ENCODE assay signal across 19 cellular contexts in genomic region chr7:94344826-94345225, GRCh38. TPM values are rescaled to one million over a fixed set of nuclear protein-coding genes. Genes with fewer than 3 reads are reported as not detected.
DNase-seq lines count a peak whose midpoint lies in the region; ATAC-seq, FAIRE-seq and TF ChIP-seq lines count a peak whose summit lies in the region.
"Had no signal": no experiment of that assay in that cellular context is flagged by ENCODE, and none has a peak within 500 bp of the region (broad histone marks: within the 10 kb centered on the region; RNA-seq: fewer than 3 reads in every experiment).

No MANE protein-coding gene starts in this region.

- FAIRE-seq in RCC 7860 (lab: Jason Lieb, UNC): peak; percentile 23
- FAIRE-seq: islet of Langerhans, TTC549 had no signal

- no peaks in the 10 kb centered on the region for H3K27me3 Mint-ChIP-seq in activated naive CD4-positive, alpha-beta T cell treated with anti-CD3 and anti-CD28 coated beads, Interleukin-2, amount 10 ng/mL, durations not matched to agents 7 days and 5 days

- H3K27ac Mint-ChIP-seq in activated naive CD4-positive, alpha-beta T cell treated with anti-CD3 and anti-CD28 coated beads, Interleukin-2, amount 10 ng/mL, durations not matched to agents 7 days and 5 days: no peak overlapping the region
- H3K27ac Mint-ChIP-seq: activated naive CD8-positive, alpha-beta T cell treated with anti-CD3 and anti-CD28 coated beads for 36 hours had no signal

- H3K27me3 ChIP-seq in BJ (ENCODE audit: control insufficient read depth, insufficient read depth, low read length): no peaks in the 10 kb centered on the region; the same call in 1 of the 2 replicates
- H3K27me3 ChIP-seq: right lobe of liver had no signal

- H3K4me3 ChIP-seq in BJ (ENCODE audit: low read depth, low read length): no peak overlapping the region
- no peak overlapping the region for H3K4me3 ChIP-seq in choroid plexus epithelial cell (ENCODE audit: low read depth, low read length)
- H3K4me3 ChIP-seq: right lobe of liver had no signal

- H3K36me3 Mint-ChIP-seq in activated naive CD4-positive, alpha-beta T cell treated with anti-CD3 and anti-CD28 coated beads, Interleukin-2, amount 10 ng/mL, durations not matched to agents 7 days and 5 days: no peaks in the 10 kb centered on the region
- H3K36me3 Mint-ChIP-seq: activated naive CD8-positive, alpha-beta T cell treated with anti-CD3 and anti-CD28 coated beads for 36 hours had no signal

- peak; percentile 58 for DNase-seq in BJ (ENCODE audit: low read depth)
- DNase-seq in RCC 7860 (ENCODE audit: low spot score): no peak
- DNase-seq in choroid plexus epithelial cell (ENCODE audit: low read depth): peak; percentile 81
- DNase-seq in kidney tubule cell (ENCODE audit: low spot score): peak; percentile 24
- no peak for DNase-seq in T-helper 2 cell
- DNase-seq in activated CD8-positive, alpha-beta memory T cell treated with anti-CD3 and anti-CD28 coated beads, Interleukin-2, amount 50 U/mL, for 48 hours: no peak
- DNase-seq in activated naive CD4-positive, alpha-beta T cell treated with anti-CD3 and anti-CD28 coated beads, Interleukin-2, amount 10 ng/mL, durations not matched to agents 7 days and 5 days: no peak
- DNase-seq: activated CD4-positive, alpha-beta T cell treated with anti-CD3 and anti-CD28 coated beads, Interleukin-2, amount 50 U/mL, for 4 hours; activated naive CD8-positive, alpha-beta T cell treated with anti-CD3 and anti-CD28 coated beads for 36 hours; activated T-cell treated with anti-CD3 and anti-CD28 coated beads, Interleukin-2, amount 50 U/mL, for 4 hours; NCI-H526; occipital lobe; right lobe of liver; substantia nigra had no signal

- H3K36me3 ChIP-seq in BJ (ENCODE audit: control insufficient read depth, insufficient read depth, low read length): no peaks in the 10 kb centered on the region
- H3K36me3 ChIP-seq: right lobe of liver had no signal

- CTCF ChIA-PET in BJ (lab: Yijun Ruan, JAX): interaction anchor here (1.1 to 1.6 kb wide), 2 partner anchors 44 to 49 kb away, joined by 3 read pairs; no protein-coding TSS in a partner anchor
- CTCF ChIA-PET in activated naive CD4-positive, alpha-beta T cell treated with anti-CD3 and anti-CD28 coated beads, Interleukin-2, amount 10 ng/mL, durations not matched to agents 7 days and 5 days (lab: Charles Lee): no interaction called here

- H3K9me3 Mint-ChIP-seq in activated naive CD4-positive, alpha-beta T cell treated with anti-CD3 and anti-CD28 coated beads, Interleukin-2, amount 10 ng/mL, durations not matched to agents 7 days and 5 days: no peaks in the 10 kb centered on the region
- H3K9me3 Mint-ChIP-seq: activated naive CD8-positive, alpha-beta T cell treated with anti-CD3 and anti-CD28 coated beads for 36 hours; activated T-cell treated with anti-CD3 and anti-CD28 coated beads, Interleukin-2, amount 50 U/mL, for 4 hours; central memory CD8-positive, alpha-beta T cell had no signal

- POLR2A ChIA-PET in BJ (lab: Charles Lee): interaction anchor here (0.5 to 1.1 kb wide), 4 partner anchors 23 to 47 kb away, joined by 4 to 11 read pairs (median 6); no protein-coding TSS in a partner anchor

- no peak overlapping the region for H3K4me3 Mint-ChIP-seq in activated naive CD4-positive, alpha-beta T cell treated with anti-CD3 and anti-CD28 coated beads, Interleukin-2, amount 10 ng/mL, durations not matched to agents 7 days and 5 days
- H3K4me3 Mint-ChIP-seq: activated naive CD8-positive, alpha-beta T cell treated with anti-CD3 and anti-CD28 coated beads for 36 hours; activated T-cell treated with anti-CD3 and anti-CD28 coated beads, Interleukin-2, amount 50 U/mL, for 4 hours; central memory CD8-positive, alpha-beta T cell had no signal

- TF ChIP-seq CTCF in BJ (IDR thresholded peaks at IDR 0.05; ENCODE audit: insufficient read depth, low read depth, low read length): no peak
- TF ChIP-seq CTCF in choroid plexus epithelial cell (conservative IDR thresholded peaks at IDR 0.05; ENCODE audit: low read depth, low read length): no peak

- no peaks in the 10 kb centered on the region for H3K4me1 Mint-ChIP-seq in activated naive CD4-positive, alpha-beta T cell treated with anti-CD3 and anti-CD28 coated beads, Interleukin-2, amount 10 ng/mL, durations not matched to agents 7 days and 5 days
- H3K4me1 Mint-ChIP-seq: activated naive CD8-positive, alpha-beta T cell treated with anti-CD3 and anti-CD28 coated beads for 36 hours; central memory CD8-positive, alpha-beta T cell had no signal

- ATAC-seq in GM18517 (IDR thresholded peaks at IDR 0.05; ENCODE audit: unreplicated experiment): no peak
- ATAC-seq: activated T-cell treated with anti-CD3 and anti-CD28 coated beads, Interleukin-2, amount 50 U/mL, for 4 hours; HCT116; right lobe of liver had no signal

RNA-seq across cellular contexts. Expression of gene COL1A2, which starts 49.9 kb away (rescaled TPM):
- 4,875 and 8,996 TPM in 2 replicates for polyA plus RNA-seq in BJ (2011; rRNA removed)
- polyA minus RNA-seq in BJ (2011; rRNA and poly(A)+ RNA removed): 1,734 and 2,279 TPM in 2 replicates

Comparison
In these comparisons a context has a peak if more than half of its experiments do, and no peak if none do; other contexts are left out.
1. DNase-seq: peak in BJ (single experiment), choroid plexus epithelial cell (single experiment) and kidney tubule cell (single experiment); none in RCC 7860 (single experiment), T-helper 2 cell (0 of 5), activated CD8-positive, alpha-beta memory T cell treated with anti-CD3 and anti-CD28 coated beads, Interleukin-2, amount 50 U/mL, for 48 hours (single experiment) and activated naive CD4-positive, alpha-beta T cell treated with anti-CD3 and anti-CD28 coated beads, Interleukin-2, amount 10 ng/mL, durations not matched to agents 7 days and 5 days (single experiment).